1 cellular context compared by ENCODE assay signal in genomic region chr19:51207747-51208146, GRCh38.
TF ChIP-seq lines count a peak whose summit lies in the region.

No MANE protein-coding gene starts in this region.

TF ChIP-seq in GM12878, 131 proteins besides CTCF, POLR2A, EP300 and RAD21 (continued from another document):
- no peak for TF ChIP-seq REST (IDR thresholded peaks at IDR 0.05; ENCODE audit: low read depth, low read length)
- no peak for TF ChIP-seq CEBPB (IDR thresholded peaks at IDR 0.05; ENCODE audit: borderline replicate concordance in 1 of 2, low read depth in 2 of 2, low read length in 2 of 2)
TF ChIP-seq in GM12878: peak in this region for 6.
